ENCODE assay signal across 12 cellular contexts in the genomic region with DNA sequence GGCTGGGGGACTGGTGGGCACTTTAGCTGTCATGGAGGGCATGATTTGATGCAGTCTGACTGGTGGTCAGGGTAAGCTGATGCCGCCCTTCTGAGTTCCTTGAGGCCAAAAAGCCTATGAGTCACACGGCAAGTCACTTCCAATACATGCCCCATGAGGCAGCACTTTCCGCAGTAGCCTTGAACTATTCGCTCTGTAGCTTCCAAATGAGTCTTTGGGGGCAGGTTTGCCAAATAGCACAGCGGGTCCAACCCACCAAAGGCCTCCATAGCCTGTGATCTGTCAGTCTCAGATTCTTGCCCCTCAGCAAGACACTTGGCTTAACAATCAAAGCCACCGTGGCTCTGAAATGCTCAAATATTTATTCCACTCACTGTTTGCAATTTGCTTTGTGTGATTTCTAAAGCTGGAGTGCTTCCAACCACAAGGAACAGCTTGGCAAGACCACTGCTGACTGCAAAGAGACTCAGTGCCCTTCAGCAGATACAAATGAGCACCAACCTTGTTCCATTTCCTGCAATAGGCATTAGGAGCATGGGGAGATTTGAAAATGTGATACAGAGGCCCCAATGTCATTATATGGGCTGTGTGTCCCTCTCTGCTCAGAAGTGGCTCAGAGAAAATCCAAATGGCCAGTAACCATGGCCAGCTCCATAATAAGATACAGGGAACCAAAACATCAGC.
DNase-seq lines count a peak whose midpoint lies in the region; ATAC-seq lines count a peak whose summit lies in the region.
"Had no signal": no experiment of that assay in that cellular context is flagged by ENCODE, and none has a peak within 500 bp of the region (broad histone marks: within the 10 kb centered on the region; RNA-seq: fewer than 3 reads in every experiment).

No MANE protein-coding gene starts in this region.

- no peak overlapping the region for H3K27ac ChIP-seq in caudate nucleus (ENCODE audit: low read depth, low read length)
- H3K27ac ChIP-seq: BLaER1 treated with 17β-estradiol and CSF1 and Interleukin-3, amounts not matched to agents 10 nM and 100 nM; coronary artery; parathyroid adenoma had no signal

- ATAC-seq in HG02970 (IDR thresholded peaks at IDR 0.05; ENCODE audit: low FRiP score, unreplicated experiment): no peak

- DNase-seq in Ammon's horn (ENCODE audit: low spot score) (peak; percentile 70), NCI-H1092 (lab: John Stamatoyannopoulos, UW) (peak; percentile 45), caudate nucleus (lab: John Stamatoyannopoulos, UW) (peak in 34 of 61 donors; percentile 1 to 79 (median 14)), medulla oblongata (ENCODE audit: extremely low spot score) (peak; percentile 53), DMS53 treated with DMSO at 0.1 percent for 48 hours (lab: John Stamatoyannopoulos, UW; ENCODE audit: unreplicated experiment) (no peak)
- no peak for DNase-seq in activated effector memory CD4-positive, alpha-beta T cell treated with anti-CD3 and anti-CD28 coated beads, Interleukin-2, amount 50 U/mL, for 16 hours
- no peak for DNase-seq in activated CD4-positive, alpha-beta T cell treated with anti-CD3 and anti-CD28 coated beads for 48 hours
- DNase-seq: NCI-H2107 had no signal

Comparison
In these comparisons a context has a peak if more than half of its experiments do, and no peak if none do; other contexts are left out.
1. DNase-seq: peak in Ammon's horn (single experiment), NCI-H1092 (single experiment), caudate nucleus (34 of 61) and medulla oblongata (single experiment); none in DMS53 treated with DMSO at 0.1 percent for 48 hours (single experiment), activated effector memory CD4-positive, alpha-beta T cell treated with anti-CD3 and anti-CD28 coated beads, Interleukin-2, amount 50 U/mL, for 16 hours (single experiment) and activated CD4-positive, alpha-beta T cell treated with anti-CD3 and anti-CD28 coated beads for 48 hours (single experiment).